13 cellular contexts compared by ENCODE assay signal in genomic region chr16:24525970-24526559, GRCh38. TPM values are rescaled to one million over a fixed set of nuclear protein-coding genes. Genes with fewer than 3 reads are reported as not detected.
DNase-seq lines count a peak whose midpoint lies in the region; ATAC-seq, FAIRE-seq and TF ChIP-seq lines count a peak whose summit lies in the region.
"Had no signal": no experiment of that assay in that cellular context is flagged by ENCODE, and none has a peak within 500 bp of the region (broad histone marks: within the 10 kb centered on the region; RNA-seq: fewer than 3 reads in every experiment).

No MANE protein-coding gene starts in this region.

- H3K4me1 ChIP-seq in pancreas: no peaks in the 10 kb centered on the region
- H3K4me1 ChIP-seq in left ventricle myocardium inferior: no peaks in the 10 kb centered on the region
- H3K4me1 ChIP-seq in HAP-1: peaks cover 3% of the 10 kb centered on the region

- DNase-seq in AG20443 (ENCODE audit: low spot score) (peak; percentile 76), LHCN-M2 (ENCODE audit: low read depth) (peak; percentile 19), epithelial cell of esophagus (ENCODE audit: low read depth) (peak; percentile 88), pancreas (peak in 3 of 6 donors; percentile 12 to 53 (median 22)), left ventricle myocardium inferior (no peak), HCEC 1CT (no peak), HAP-1 (ENCODE audit: low spot score in 2 of 2) (no peak)
- DNase-seq: activated CD4-positive, alpha-beta memory T cell treated with anti-CD3 and anti-CD28 coated beads, Interleukin-2, amount 10 ng/mL, durations not matched to agents 7 days and 5 days; activated naive CD4-positive, alpha-beta T cell; foreskin melanocyte; kidney had no signal

- no peak overlapping the region for H3K4me3 ChIP-seq in epithelial cell of esophagus (ENCODE audit: low read length)
- no peak overlapping the region for H3K4me3 ChIP-seq in pancreas
- no peak overlapping the region for H3K4me3 ChIP-seq in left ventricle myocardium inferior
- no peak overlapping the region for H3K4me3 ChIP-seq in HAP-1

- H3K27ac ChIP-seq in pancreas (peak overlapping the region in 1 of 4 donors; percentile 2), left ventricle myocardium inferior (replicated peaks) (no peak overlapping the region)

- H3K27me3 ChIP-seq in pancreas (no peaks in the 10 kb centered on the region), left ventricle myocardium inferior (ENCODE audit: low read depth) (peaks cover 5% of the 10 kb centered on the region), HAP-1 (ENCODE audit: low read depth) (no peaks in the 10 kb centered on the region)

- H3K9me3 ChIP-seq in pancreas (no peaks in the 10 kb centered on the region), left ventricle myocardium inferior (replicated peaks) (no peaks in the 10 kb centered on the region), HAP-1 (no peaks in the 10 kb centered on the region)

- WGBS in pancreas, 2 donors: 6 to 16% methylated on average over 7 of the region's 7 CpGs

- FAIRE-seq in pancreas (lab: Jason Lieb, UNC): no peak
- FAIRE-seq: H54, kidney had no signal

- no peak for TF ChIP-seq CTCF in epithelial cell of esophagus (IDR thresholded peaks at IDR 0.05; ENCODE audit: insufficient read depth, low read depth, low read length, missing control alignments)
- TF ChIP-seq CTCF in pancreas (IDR thresholded peaks at IDR 0.05): no peak
- TF ChIP-seq CTCF in left ventricle myocardium inferior (IDR thresholded peaks at IDR 0.05; ENCODE audit: borderline replicate concordance): no peak

- in situ Hi-C loops in HAP-1 (cut with MboI; ENCODE audit: low sequenced_read_pairs): no loop called here

- H3K36me3 ChIP-seq in pancreas (no peaks in the 10 kb centered on the region), left ventricle myocardium inferior (no peaks in the 10 kb centered on the region), HAP-1 (replicated peaks) (no peaks in the 10 kb centered on the region)

- intact Hi-C loops in pancreas (cut with DNase I): no loop called here
- intact Hi-C loops in left ventricle myocardium inferior (cut with micrococcal nuclease): no loop called here

- ATAC-seq in pancreas: peak; percentile 71 to 87 (median 77)
- no peak for ATAC-seq in GM19035 (IDR thresholded peaks at IDR 0.05; ENCODE audit: unreplicated experiment)

RNA-seq across cellular contexts. Expression of gene RBBP6, which starts 13.3 kb away (rescaled TPM):
- total RNA-seq in LHCN-M2 (2014; rRNA removed) (26.0 and 35.3 TPM in 2 replicates), pancreas (10 to 100 TPM; 13.8 to 29.5 (median 19.7) TPM), left ventricle myocardium inferior (33.4 TPM)
- polyA plus RNA-seq in LHCN-M2 (2012): 7.8 TPM
- 10 to 100 TPM; 19.2 to 31.3 TPM for polyA plus RNA-seq in pancreas

Comparison
In these comparisons a context has a peak if more than half of its experiments do, and no peak if none do; other contexts are left out.
1. DNase-seq: peak in AG20443 (single experiment), LHCN-M2 (single experiment) and epithelial cell of esophagus (single experiment); none in left ventricle myocardium inferior (single experiment), HCEC 1CT (single experiment) and HAP-1 (0 of 2).